Comparison of ENCODE assay signal across 1 cellular context in the genomic region with DNA sequence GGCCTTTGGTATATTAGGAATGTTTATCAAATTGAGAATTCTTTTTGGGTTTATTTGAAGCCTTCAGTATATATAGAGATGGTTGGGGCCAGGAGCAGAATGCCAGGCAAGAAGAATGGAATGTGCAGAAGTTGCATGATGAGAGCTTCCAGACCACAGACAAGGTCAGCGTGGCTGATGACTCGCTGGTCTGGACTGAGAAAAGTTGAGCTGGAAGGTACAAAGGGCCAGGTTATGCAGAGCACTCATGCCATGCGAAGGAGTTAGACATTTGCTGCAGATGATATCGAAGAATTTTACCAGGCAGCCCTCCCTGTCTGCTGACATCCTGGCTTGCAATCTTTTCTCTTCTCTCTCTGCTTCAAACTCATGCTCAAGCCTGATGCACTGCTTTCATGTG.
TF ChIP-seq lines count a peak whose summit lies in the region.

No MANE protein-coding gene starts in this region.

TF ChIP-seq in SK-N-SH, 30 proteins besides CTCF, POLR2A, EP300 and RAD21 (continued from another document):
- TF ChIP-seq, protein P1, sequence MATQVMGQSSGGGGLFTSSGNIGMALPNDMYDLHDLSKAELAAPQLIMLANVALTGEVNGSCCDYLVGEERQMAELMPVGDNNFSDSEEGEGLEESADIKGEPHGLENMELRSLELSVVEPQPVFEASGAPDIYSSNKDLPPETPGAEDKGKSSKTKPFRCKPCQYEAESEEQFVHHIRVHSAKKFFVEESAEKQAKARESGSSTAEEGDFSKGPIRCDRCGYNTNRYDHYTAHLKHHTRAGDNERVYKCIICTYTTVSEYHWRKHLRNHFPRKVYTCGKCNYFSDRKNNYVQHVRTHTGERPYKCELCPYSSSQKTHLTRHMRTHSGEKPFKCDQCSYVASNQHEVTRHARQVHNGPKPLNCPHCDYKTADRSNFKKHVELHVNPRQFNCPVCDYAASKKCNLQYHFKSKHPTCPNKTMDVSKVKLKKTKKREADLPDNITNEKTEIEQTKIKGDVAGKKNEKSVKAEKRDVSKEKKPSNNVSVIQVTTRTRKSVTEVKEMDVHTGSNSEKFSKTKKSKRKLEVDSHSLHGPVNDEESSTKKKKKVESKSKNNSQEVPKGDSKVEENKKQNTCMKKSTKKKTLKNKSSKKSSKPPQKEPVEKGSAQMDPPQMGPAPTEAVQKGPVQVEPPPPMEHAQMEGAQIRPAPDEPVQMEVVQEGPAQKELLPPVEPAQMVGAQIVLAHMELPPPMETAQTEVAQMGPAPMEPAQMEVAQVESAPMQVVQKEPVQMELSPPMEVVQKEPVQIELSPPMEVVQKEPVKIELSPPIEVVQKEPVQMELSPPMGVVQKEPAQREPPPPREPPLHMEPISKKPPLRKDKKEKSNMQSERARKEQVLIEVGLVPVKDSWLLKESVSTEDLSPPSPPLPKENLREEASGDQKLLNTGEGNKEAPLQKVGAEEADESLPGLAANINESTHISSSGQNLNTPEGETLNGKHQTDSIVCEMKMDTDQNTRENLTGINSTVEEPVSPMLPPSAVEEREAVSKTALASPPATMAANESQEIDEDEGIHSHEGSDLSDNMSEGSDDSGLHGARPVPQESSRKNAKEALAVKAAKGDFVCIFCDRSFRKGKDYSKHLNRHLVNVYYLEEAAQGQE (IDR thresholded peaks at IDR 0.05; ENCODE audit: low read depth, low read length): no peak
- TF ChIP-seq FOSL2 (IDR thresholded peaks at IDR 0.05; ENCODE audit: borderline replicate concordance, low read depth): peak; percentile 93; the same call in 1 of the 2 replicates
- no peak for TF ChIP-seq USF2 (IDR thresholded peaks at IDR 0.05; ENCODE audit: borderline replicate concordance, low read depth, low read length)
- no peak for TF ChIP-seq RCOR1 (IDR thresholded peaks at IDR 0.05; ENCODE audit: low read length)
- TF ChIP-seq TCF12 (IDR thresholded peaks at IDR 0.05): peak; percentile 92
- peak; percentile 45; the same call in 1 of the 2 replicates for TF ChIP-seq POLR2AphosphoS5 (IDR thresholded peaks at IDR 0.05; ENCODE audit: low read depth, low read length)
- TF ChIP-seq IRF3 (IDR thresholded peaks at IDR 0.05; ENCODE audit: low read depth, low read length): no peak
- 0 out of 2 replicates have a peak, but pooled peaks have one; percentile 27 for TF ChIP-seq ZBTB33 (IDR thresholded peaks at IDR 0.05; ENCODE audit: borderline replicate concordance, low read depth)
- peak; percentile 89 for TF ChIP-seq JUND (IDR thresholded peaks at IDR 0.05)
- no peak for TF ChIP-seq FOXJ3 (CRISPR knock-in tag; IDR thresholded peaks at IDR 0.05)
- TF ChIP-seq NRF1 (IDR thresholded peaks at IDR 0.05; ENCODE audit: low read depth, low read length): no peak
- TF ChIP-seq USF1 (IDR thresholded peaks at IDR 0.05; ENCODE audit: borderline replicate concordance, low read depth): 0 out of 2 replicates have a peak, but pooled peaks have one; percentile 4
- TF ChIP-seq RFX5 (IDR thresholded peaks at IDR 0.05; ENCODE audit: low read length): no peak
- TF ChIP-seq YY1 (IDR thresholded peaks at IDR 0.05; ENCODE audit: low read depth): no peak
- peak; percentile 40; the same call in 1 of the 2 replicates for TF ChIP-seq MEF2A (IDR thresholded peaks at IDR 0.05; ENCODE audit: borderline replicate concordance, low read depth)
